ENCODE assay signal across 8 cellular contexts in the genomic region with DNA sequence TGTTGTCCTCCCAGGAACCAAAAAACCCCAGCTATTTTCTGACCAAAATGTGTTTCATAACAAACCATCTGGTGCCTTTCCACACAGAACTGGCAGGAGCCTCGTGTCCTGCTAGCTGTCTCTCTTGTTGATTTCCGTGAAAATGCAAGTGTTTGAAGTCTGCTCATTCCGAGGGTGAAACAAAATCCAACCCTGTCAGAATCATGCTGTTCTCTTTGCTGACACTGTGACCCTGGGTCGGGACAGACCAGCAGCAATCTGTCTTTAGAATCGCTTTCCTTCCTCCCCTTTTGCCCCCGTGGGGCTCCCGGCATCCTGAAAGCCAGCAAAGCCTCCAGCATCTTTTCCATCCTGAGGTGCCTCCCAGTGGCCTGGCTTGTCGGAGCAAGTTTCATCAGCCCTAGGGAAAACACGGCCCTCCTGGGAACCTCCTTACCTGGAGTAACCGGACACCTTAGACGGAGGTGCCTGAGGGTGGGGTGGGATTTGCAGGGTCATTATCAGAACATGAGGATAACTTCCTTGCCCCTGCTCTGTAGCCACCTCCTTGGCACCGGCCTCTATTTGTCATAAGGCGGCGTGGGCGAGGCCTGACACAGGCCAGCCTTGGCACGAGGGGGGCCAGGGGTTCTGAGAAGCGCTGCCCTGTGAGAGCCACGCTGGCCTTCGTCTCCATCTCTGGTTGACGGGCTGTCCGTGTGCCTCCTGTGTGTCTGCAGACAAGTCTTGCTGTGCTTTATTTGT. TPM values are rescaled to one million over a fixed set of nuclear protein-coding genes. Genes with fewer than 3 reads are reported as not detected.
DNase-seq lines count a peak whose midpoint lies in the region; ATAC-seq lines count a peak whose summit lies in the region.

No MANE protein-coding gene starts in this region.

- no peaks in the 10 kb centered on the region for H4K20me1 ChIP-seq in BLaER1

- 68 to 71% methylated on average over 21 of the region's 21 CpGs for WGBS in mesodermal cell (ENCODE audit: insufficient coverage in 2 of 2), 2 experiments

- ATAC-seq in HG02840 (IDR thresholded peaks at IDR 0.05; ENCODE audit: low FRiP score, unreplicated experiment) = no peak

- DNase-seq in M059J (ENCODE audit: low read depth) (peak; percentile 77), cerebellar nuclear complex (lab: John Stamatoyannopoulos, UW) (peak; percentile 69 to 93), NCI-H1105 treated with DMSO at 0.1 percent for 48 hours (lab: John Stamatoyannopoulos, UW) (no peak), DMS114 treated with DMSO at 0.1 percent for 48 hours (lab: John Stamatoyannopoulos, UW; ENCODE audit: unreplicated experiment) (no peak)
- no peak for DNase-seq in activated effector memory CD4-positive, alpha-beta T cell treated with anti-CD3 and anti-CD28 coated beads, Interleukin-2, amount 50 U/mL, for 16 hours

- H3K4me2 ChIP-seq in BLaER1 = peak overlapping the region; percentile 83

- H3K9ac ChIP-seq in BLaER1 = 0 out of 2 replicates have a peak overlapping the region, but pooled peaks have one; percentile 21

- H3K27me3 ChIP-seq in BLaER1 = no peaks in the 10 kb centered on the region

- H3K4me3 ChIP-seq in BLaER1 (no peak overlapping the region), mesodermal cell (ENCODE audit: extremely low read depth, insufficient read depth, low read length, poor library complexity, severe bottlenecking) (no peak overlapping the region)

- H3K36me3 ChIP-seq in BLaER1 = peaks cover 12% of the 10 kb centered on the region
- peaks cover 10% of the 10 kb centered on the region for H3K36me3 ChIP-seq in mesodermal cell (ENCODE audit: control insufficient read depth, insufficient read depth, low read length)

- H3K4me1 ChIP-seq in BLaER1 (peaks cover 73% of the 10 kb centered on the region), mesodermal cell (ENCODE audit: control insufficient read depth, insufficient read depth, low read length, poor library complexity, severe bottlenecking) (peaks cover 51% of the 10 kb centered on the region)

- no peak overlapping the region; the same call in 1 of the 2 replicates for H3K27ac ChIP-seq in BLaER1
- peak overlapping the region; percentile 63 for H3K27ac ChIP-seq in mesodermal cell (ENCODE audit: low read depth, low read length, severe bottlenecking)

- no peaks in the 10 kb centered on the region for H3K9me3 ChIP-seq in BLaER1
- H3K9me3 ChIP-seq in mesodermal cell (ENCODE audit: control insufficient read depth, low read length) = no peaks in the 10 kb centered on the region

RNA-seq across cellular contexts. Expression of a gene that starts 24.9 kb away (rescaled TPM):
- 14.1 and 16.9 TPM in 2 replicates for total RNA-seq in M059J (2014; rRNA removed; shearing (Covaris generic))
- 6.3 TPM for polyA plus RNA-seq in mesodermal cell (2013, experiment 1 of 2)
- 5.4 TPM for polyA plus RNA-seq in mesodermal cell (2013, experiment 2 of 2)

RNA-seq across cellular contexts. Expression of a gene that starts 48.3 kb away (rescaled TPM):
- 3.3 and 4.4 TPM in 2 replicates for total RNA-seq in M059J (2014; rRNA removed; shearing (Covaris generic))
- polyA plus RNA-seq in mesodermal cell (2013, experiment 1 of 2) = 3.7 TPM
- 4.7 TPM for polyA plus RNA-seq in mesodermal cell (2013, experiment 2 of 2)

Comparison
In these comparisons a context has a peak if more than half of its experiments do, and no peak if none do; other contexts are left out.
1. DNase-seq: peak in M059J (single experiment) and cerebellar nuclear complex (2 of 2); none in NCI-H1105 treated with DMSO at 0.1 percent for 48 hours (single experiment), DMS114 treated with DMSO at 0.1 percent for 48 hours (single experiment) and activated effector memory CD4-positive, alpha-beta T cell treated with anti-CD3 and anti-CD28 coated beads, Interleukin-2, amount 50 U/mL, for 16 hours (single experiment).